In genomic region chr1:94462606-94463005, GRCh38 we compare ENCODE assay signal across 1 cellular context.
TF ChIP-seq lines count a peak whose summit lies in the region.

No MANE protein-coding gene starts in this region.

TF ChIP-seq in HepG2, 621 proteins besides CTCF, POLR2A, EP300 and RAD21 (continued from another document):
- TF ChIP-seq TFDP1 (CRISPR knock-in tag; IDR thresholded peaks at IDR 0.05; ENCODE audit: borderline replicate concordance): no peak
- TF ChIP-seq HNRNPL (IDR thresholded peaks at IDR 0.05; ENCODE audit: low read depth, low read length): no peak
- no peak for TF ChIP-seq CREB1 (IDR thresholded peaks at IDR 0.05)
- TF ChIP-seq CREB1 (CRISPR knock-in tag; IDR thresholded peaks at IDR 0.05): no peak
- no peak for TF ChIP-seq RFXAP (CRISPR knock-in tag; IDR thresholded peaks at IDR 0.05; ENCODE audit: borderline replicate concordance)
- no peak for TF ChIP-seq PBX3 (CRISPR knock-in tag; IDR thresholded peaks at IDR 0.05; ENCODE audit: borderline replicate concordance)
- no peak for TF ChIP-seq ZNF275 (CRISPR knock-in tag; IDR thresholded peaks at IDR 0.05; ENCODE audit: borderline replicate concordance)
- no peak for TF ChIP-seq ZSCAN12 (CRISPR knock-in tag; IDR thresholded peaks at IDR 0.05)
- no peak for TF ChIP-seq ZSCAN9 (CRISPR knock-in tag; IDR thresholded peaks at IDR 0.05; ENCODE audit: borderline replicate concordance)
- TF ChIP-seq ZNF513 (CRISPR knock-in tag; conservative IDR thresholded peaks at IDR 0.05): no peak
- TF ChIP-seq HHEX (CRISPR knock-in tag; IDR thresholded peaks at IDR 0.05): no peak
- no peak for TF ChIP-seq RERE (CRISPR knock-in tag; IDR thresholded peaks at IDR 0.05; ENCODE audit: low read depth)
- TF ChIP-seq MYC (CRISPR knock-in tag; IDR thresholded peaks at IDR 0.05; ENCODE audit: borderline replicate concordance): no peak
